12 cellular contexts compared by ENCODE assay signal in genomic region chr1:234770031-234770795, GRCh38.
A peak's percentile ranks its signal among the peaks of the same experiment; 100 is the strongest.
DNase-seq lines count a peak whose midpoint lies in the region; ATAC-seq and TF ChIP-seq lines count a peak whose summit lies in the region.
"Had no signal": no experiment of that assay in that cellular context is flagged by ENCODE, and none has a peak within 500 bp of the region (broad histone marks: within the 10 kb centered on the region; RNA-seq: fewer than 3 reads in every experiment).

No MANE protein-coding gene starts in this region.

- peak; percentile 6 for TF ChIP-seq CTCF in HFF-Myc (IDR thresholded peaks at IDR 0.05; ENCODE audit: low read depth, low read length, missing control alignments)
- no peak for TF ChIP-seq CTCF in mesothelial cell of epicardium (IDR thresholded peaks at IDR 0.05; ENCODE audit: unreplicated experiment)
- TF ChIP-seq CTCF in testis (IDR thresholded peaks at IDR 0.05): no peak

- no peak overlapping the region for H3K27ac ChIP-seq in CD4-positive, CD25-positive, alpha-beta regulatory T cell (ENCODE audit: insufficient read depth, low read length, poor library complexity, severe bottlenecking)
- no peak overlapping the region for H3K27ac ChIP-seq in testis

- H3K27ac Mint-ChIP-seq in CD4-positive, CD25-positive, alpha-beta regulatory T cell: peak overlapping the region; percentile 37 to 94 (median 82)
- H3K27ac Mint-ChIP-seq in activated naive CD8-positive, alpha-beta T cell: peak overlapping the region; percentile 96
- peak overlapping the region; percentile 77 for H3K27ac Mint-ChIP-seq in mesothelial cell of epicardium

- WGBS in testis, 2 donors: 57 to 59% methylated on average over 22 to 24 of the region's 24 CpGs

- peaks cover 6% of the 10 kb centered on the region for H3K27me3 Mint-ChIP-seq in CD4-positive, CD25-positive, alpha-beta regulatory T cell
- H3K27me3 Mint-ChIP-seq in activated naive CD8-positive, alpha-beta T cell: no peaks in the 10 kb centered on the region
- no peaks in the 10 kb centered on the region for H3K27me3 Mint-ChIP-seq in mesothelial cell of epicardium (ENCODE audit: low read depth)

- H3K4me3 ChIP-seq in CD4-positive, CD25-positive, alpha-beta regulatory T cell (ENCODE audit: low read depth, low read length): no peak overlapping the region
- H3K4me3 ChIP-seq in HFF-Myc (replicated peaks; ENCODE audit: low read depth, low read length) (no peak overlapping the region), testis (no peak overlapping the region)

- H3K36me3 ChIP-seq in CD4-positive, CD25-positive, alpha-beta regulatory T cell (ENCODE audit: control insufficient read depth, insufficient read depth, low read length): no peaks in the 10 kb centered on the region
- H3K36me3 ChIP-seq in testis (ENCODE audit: low read depth, missing control alignments): no peaks in the 10 kb centered on the region

- H3K4me3 Mint-ChIP-seq in CD4-positive, CD25-positive, alpha-beta regulatory T cell: peak overlapping the region in 2 of 4 donors; percentile 2 to 26
- peak overlapping the region; percentile 59 for H3K4me3 Mint-ChIP-seq in activated naive CD8-positive, alpha-beta T cell
- peak overlapping the region; percentile 24 for H3K4me3 Mint-ChIP-seq in mesothelial cell of epicardium

- no peaks in the 10 kb centered on the region for H3K9me3 ChIP-seq in CD4-positive, CD25-positive, alpha-beta regulatory T cell (ENCODE audit: control insufficient read depth in 2 of 2, low read length in 2 of 2)
- H3K9me3 ChIP-seq in testis: no peaks in the 10 kb centered on the region

- no peak for TF ChIP-seq POLR2A in testis (IDR thresholded peaks at IDR 0.05)

- peaks cover 38% of the 10 kb centered on the region for H3K4me1 ChIP-seq in CD4-positive, CD25-positive, alpha-beta regulatory T cell (ENCODE audit: control insufficient read depth, insufficient read depth, low read length, poor library complexity, severe bottlenecking)
- H3K4me1 ChIP-seq in testis: peaks cover 6% of the 10 kb centered on the region

- H3K27me3 ChIP-seq in CD4-positive, CD25-positive, alpha-beta regulatory T cell (ENCODE audit: control insufficient read depth, insufficient read depth, low read length): no peaks in the 10 kb centered on the region
- no peaks in the 10 kb centered on the region for H3K27me3 ChIP-seq in testis

- ATAC-seq in CD4-positive, CD25-positive, alpha-beta regulatory T cell (ENCODE audit: low read depth in 2 of 2): no peak
- ATAC-seq in GM18907 (IDR thresholded peaks at IDR 0.05; ENCODE audit: unreplicated experiment): no peak

- no peaks in the 10 kb centered on the region for H3K9me3 Mint-ChIP-seq in CD4-positive, CD25-positive, alpha-beta regulatory T cell
- H3K9me3 Mint-ChIP-seq in activated naive CD8-positive, alpha-beta T cell (ENCODE audit: low read depth): no peaks in the 10 kb centered on the region
- no peaks in the 10 kb centered on the region for H3K9me3 Mint-ChIP-seq in mesothelial cell of epicardium

- intact Hi-C loops in testis (cut with DNase I; ENCODE audit: low total_unique reads): no loop called here

- H3K36me3 Mint-ChIP-seq in CD4-positive, CD25-positive, alpha-beta regulatory T cell: no peaks in the 10 kb centered on the region
- H3K36me3 Mint-ChIP-seq in activated naive CD8-positive, alpha-beta T cell: peaks cover 2% of the 10 kb centered on the region
- H3K36me3 Mint-ChIP-seq in mesothelial cell of epicardium: peaks cover 1% of the 10 kb centered on the region

- peaks cover 26 to 60% (median 34%) of the 10 kb centered on the region in 4 donors for H3K4me1 Mint-ChIP-seq in CD4-positive, CD25-positive, alpha-beta regulatory T cell
- H3K4me1 Mint-ChIP-seq in activated naive CD8-positive, alpha-beta T cell (ENCODE audit: low read depth): peaks cover 64% of the 10 kb centered on the region
- peaks cover 49% of the 10 kb centered on the region for H3K4me1 Mint-ChIP-seq in mesothelial cell of epicardium

- DNase-seq in CD4-positive, CD25-positive, alpha-beta regulatory T cell: no peak
- no peak for DNase-seq in HFF-Myc (ENCODE audit: extremely low read depth, low read depth)
- no peak for DNase-seq in mesothelial cell of epicardium (ENCODE audit: low spot score in 2 of 2, unreplicated experiment in 2 of 2)
- no peak for DNase-seq in DMS153 treated with DMSO at 0.1 percent for 48 hours (lab: John Stamatoyannopoulos, UW; ENCODE audit: unreplicated experiment)
- DNase-seq in testis: no peak
- no peak for DNase-seq in NCI-H187 (lab: John Stamatoyannopoulos, UW)
- DNase-seq: cerebellar nuclear complex; DMS53; stimulated activated CD4-positive, alpha-beta T cell treated with anti-CD3 and anti-CD28 coated beads, Interleukin-15, amount 100 ng/mL, for 24 hours; T1000 had no signal
